Comparison of ENCODE assay signal across 1 cellular context in the genomic region with DNA sequence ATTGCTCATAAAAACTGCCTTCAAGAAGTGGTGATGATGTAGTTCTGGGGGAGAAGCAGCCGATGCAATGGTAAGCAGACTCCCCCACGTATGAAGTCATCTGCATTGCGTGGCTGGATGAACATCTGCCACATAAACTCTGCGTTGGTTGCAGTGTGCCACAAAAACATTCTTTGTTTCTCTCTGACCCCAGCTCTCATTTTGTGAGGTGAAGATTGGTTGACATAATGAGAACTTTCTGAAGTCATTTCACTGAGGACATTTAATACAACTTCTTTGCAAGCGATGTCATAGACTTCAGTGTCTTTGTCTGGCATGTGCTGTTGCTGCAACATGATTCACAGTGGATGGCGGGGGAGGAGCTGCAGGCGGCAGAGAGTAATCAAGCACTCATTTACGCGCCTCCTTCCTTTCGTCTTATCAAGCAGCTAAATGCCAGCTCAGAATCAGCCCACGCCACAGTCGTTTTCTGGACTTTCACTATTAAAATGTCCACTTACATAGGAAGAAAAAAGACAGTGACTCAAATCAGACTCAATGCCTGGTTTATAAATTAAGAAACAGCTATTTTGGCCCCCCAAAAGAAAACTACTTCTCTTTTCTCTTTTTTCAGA.
TF ChIP-seq lines count a peak whose summit lies in the region.

No MANE protein-coding gene starts in this region.

TF ChIP-seq in WTC11, 78 proteins besides CTCF, POLR2A, EP300 and RAD21 (continued from another document):
- TF ChIP-seq, protein P1, sequence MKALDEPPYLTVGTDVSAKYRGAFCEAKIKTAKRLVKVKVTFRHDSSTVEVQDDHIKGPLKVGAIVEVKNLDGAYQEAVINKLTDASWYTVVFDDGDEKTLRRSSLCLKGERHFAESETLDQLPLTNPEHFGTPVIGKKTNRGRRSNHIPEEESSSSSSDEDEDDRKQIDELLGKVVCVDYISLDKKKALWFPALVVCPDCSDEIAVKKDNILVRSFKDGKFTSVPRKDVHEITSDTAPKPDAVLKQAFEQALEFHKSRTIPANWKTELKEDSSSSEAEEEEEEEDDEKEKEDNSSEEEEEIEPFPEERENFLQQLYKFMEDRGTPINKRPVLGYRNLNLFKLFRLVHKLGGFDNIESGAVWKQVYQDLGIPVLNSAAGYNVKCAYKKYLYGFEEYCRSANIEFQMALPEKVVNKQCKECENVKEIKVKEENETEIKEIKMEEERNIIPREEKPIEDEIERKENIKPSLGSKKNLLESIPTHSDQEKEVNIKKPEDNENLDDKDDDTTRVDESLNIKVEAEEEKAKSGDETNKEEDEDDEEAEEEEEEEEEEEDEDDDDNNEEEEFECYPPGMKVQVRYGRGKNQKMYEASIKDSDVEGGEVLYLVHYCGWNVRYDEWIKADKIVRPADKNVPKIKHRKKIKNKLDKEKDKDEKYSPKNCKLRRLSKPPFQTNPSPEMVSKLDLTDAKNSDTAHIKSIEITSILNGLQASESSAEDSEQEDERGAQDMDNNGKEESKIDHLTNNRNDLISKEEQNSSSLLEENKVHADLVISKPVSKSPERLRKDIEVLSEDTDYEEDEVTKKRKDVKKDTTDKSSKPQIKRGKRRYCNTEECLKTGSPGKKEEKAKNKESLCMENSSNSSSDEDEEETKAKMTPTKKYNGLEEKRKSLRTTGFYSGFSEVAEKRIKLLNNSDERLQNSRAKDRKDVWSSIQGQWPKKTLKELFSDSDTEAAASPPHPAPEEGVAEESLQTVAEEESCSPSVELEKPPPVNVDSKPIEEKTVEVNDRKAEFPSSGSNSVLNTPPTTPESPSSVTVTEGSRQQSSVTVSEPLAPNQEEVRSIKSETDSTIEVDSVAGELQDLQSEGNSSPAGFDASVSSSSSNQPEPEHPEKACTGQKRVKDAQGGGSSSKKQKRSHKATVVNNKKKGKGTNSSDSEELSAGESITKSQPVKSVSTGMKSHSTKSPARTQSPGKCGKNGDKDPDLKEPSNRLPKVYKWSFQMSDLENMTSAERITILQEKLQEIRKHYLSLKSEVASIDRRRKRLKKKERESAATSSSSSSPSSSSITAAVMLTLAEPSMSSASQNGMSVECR (CRISPR knock-in tag; IDR thresholded peaks at IDR 0.05; ENCODE audit: borderline replicate concordance) = no peak
- TF ChIP-seq, protein P2, sequence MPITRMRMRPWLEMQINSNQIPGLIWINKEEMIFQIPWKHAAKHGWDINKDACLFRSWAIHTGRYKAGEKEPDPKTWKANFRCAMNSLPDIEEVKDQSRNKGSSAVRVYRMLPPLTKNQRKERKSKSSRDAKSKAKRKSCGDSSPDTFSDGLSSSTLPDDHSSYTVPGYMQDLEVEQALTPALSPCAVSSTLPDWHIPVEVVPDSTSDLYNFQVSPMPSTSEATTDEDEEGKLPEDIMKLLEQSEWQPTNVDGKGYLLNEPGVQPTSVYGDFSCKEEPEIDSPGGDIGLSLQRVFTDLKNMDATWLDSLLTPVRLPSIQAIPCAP (CRISPR knock-in tag; IDR thresholded peaks at IDR 0.05) = no peak
- no peak for TF ChIP-seq NFE2L1 (CRISPR knock-in tag; IDR thresholded peaks at IDR 0.05)
- TF ChIP-seq, protein P3, sequence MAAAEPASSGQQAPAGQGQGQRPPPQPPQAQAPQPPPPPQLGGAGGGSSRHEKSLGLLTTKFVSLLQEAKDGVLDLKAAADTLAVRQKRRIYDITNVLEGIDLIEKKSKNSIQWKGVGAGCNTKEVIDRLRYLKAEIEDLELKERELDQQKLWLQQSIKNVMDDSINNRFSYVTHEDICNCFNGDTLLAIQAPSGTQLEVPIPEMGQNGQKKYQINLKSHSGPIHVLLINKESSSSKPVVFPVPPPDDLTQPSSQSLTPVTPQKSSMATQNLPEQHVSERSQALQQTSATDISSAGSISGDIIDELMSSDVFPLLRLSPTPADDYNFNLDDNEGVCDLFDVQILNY (CRISPR knock-in tag; IDR thresholded peaks at IDR 0.05) = no peak
- no peak for TF ChIP-seq CREM (CRISPR knock-in tag; IDR thresholded peaks at IDR 0.05)
- TF ChIP-seq ZNF121 (CRISPR knock-in tag; IDR thresholded peaks at IDR 0.05) = no peak
- TF ChIP-seq ESRRA (CRISPR knock-in tag; IDR thresholded peaks at IDR 0.05; ENCODE audit: borderline replicate concordance) = no peak
TF ChIP-seq in WTC11: peak in this region for 0.
